Comparison of ENCODE assay signal across 1 cellular context in the genomic region with DNA sequence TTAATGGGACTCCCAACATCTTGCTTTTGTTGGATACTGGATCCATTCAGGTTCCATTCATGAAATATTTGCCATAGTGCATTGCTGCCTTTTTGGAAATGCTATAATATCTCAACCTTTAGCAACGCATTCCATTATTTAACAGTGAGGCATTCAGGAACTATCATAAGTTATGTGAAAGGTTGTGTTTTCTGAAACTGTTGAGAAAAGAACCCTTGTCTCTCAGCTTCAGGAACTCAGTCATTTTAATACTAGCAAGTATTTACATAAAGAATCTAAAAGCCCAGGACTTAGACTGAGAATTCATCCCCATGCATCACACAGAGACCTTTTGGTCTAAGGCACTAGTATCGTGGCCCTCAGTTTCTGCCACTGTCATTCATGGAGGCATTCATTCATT.
TF ChIP-seq lines count a peak whose summit lies in the region.

No MANE protein-coding gene starts in this region.

TF ChIP-seq in A549, 52 proteins besides CTCF, POLR2A, EP300 and RAD21 (continued from another document):
- TF ChIP-seq, protein P1, sequence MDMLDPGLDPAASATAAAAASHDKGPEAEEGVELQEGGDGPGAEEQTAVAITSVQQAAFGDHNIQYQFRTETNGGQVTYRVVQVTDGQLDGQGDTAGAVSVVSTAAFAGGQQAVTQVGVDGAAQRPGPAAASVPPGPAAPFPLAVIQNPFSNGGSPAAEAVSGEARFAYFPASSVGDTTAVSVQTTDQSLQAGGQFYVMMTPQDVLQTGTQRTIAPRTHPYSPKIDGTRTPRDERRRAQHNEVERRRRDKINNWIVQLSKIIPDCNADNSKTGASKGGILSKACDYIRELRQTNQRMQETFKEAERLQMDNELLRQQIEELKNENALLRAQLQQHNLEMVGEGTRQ (IDR thresholded peaks at IDR 0.05): no peak
- TF ChIP-seq ZSCAN20 (CRISPR knock-in tag; IDR thresholded peaks at IDR 0.05) (no peak), BHLHE40 (IDR thresholded peaks at IDR 0.05; ENCODE audit: low read depth, low read length) (no peak), ZC3H11A (IDR thresholded peaks at IDR 0.05) (no peak), MAFK (IDR thresholded peaks at IDR 0.05; ENCODE audit: partially characterized antibody) (no peak), ZFP36 (IDR thresholded peaks at IDR 0.05; ENCODE audit: borderline replicate concordance, partially characterized antibody) (no peak), RCOR1 (IDR thresholded peaks at IDR 0.05; ENCODE audit: low read depth, low read length) (no peak), CBX2 (IDR thresholded peaks at IDR 0.05; ENCODE audit: borderline replicate concordance, low read depth) (no peak), NFE2L2 (conservative IDR thresholded peaks at IDR 0.05; ENCODE audit: low read length) (no peak), FOSB (CRISPR knock-in tag; IDR thresholded peaks at IDR 0.05) (no peak), PHF8 (IDR thresholded peaks at IDR 0.05; ENCODE audit: borderline replicate concordance, low read depth) (no peak), JUNB (IDR thresholded peaks at IDR 0.05) (no peak), NR3C1 (IDR thresholded peaks at IDR 0.05) (no peak)
- TF ChIP-seq, protein P2, sequence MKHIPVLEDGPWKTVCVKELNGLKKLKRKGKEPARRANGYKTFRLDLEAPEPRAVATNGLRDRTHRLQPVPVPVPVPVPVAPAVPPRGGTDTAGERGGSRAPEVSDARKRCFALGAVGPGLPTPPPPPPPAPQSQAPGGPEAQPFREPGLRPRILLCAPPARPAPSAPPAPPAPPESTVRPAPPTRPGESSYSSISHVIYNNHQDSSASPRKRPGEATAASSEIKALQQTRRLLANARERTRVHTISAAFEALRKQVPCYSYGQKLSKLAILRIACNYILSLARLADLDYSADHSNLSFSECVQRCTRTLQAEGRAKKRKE (CRISPR knock-in tag; IDR thresholded peaks at IDR 0.05; ENCODE audit: low read depth): no peak
